2 cellular contexts compared by ENCODE assay signal in genomic region chr12:19382111-19382526, GRCh38.
TF ChIP-seq lines count a peak whose summit lies in the region.

No MANE protein-coding gene starts in this region.

TF ChIP-seq in SK-N-SH, 30 proteins besides CTCF, POLR2A, EP300 and RAD21 (continues in another document):
- TF ChIP-seq TAF1 (IDR thresholded peaks at IDR 0.05; ENCODE audit: borderline replicate concordance, low read depth, low read length) (no peak), POLR2AphosphoS5 (IDR thresholded peaks at IDR 0.05; ENCODE audit: low read depth, low read length) (no peak), RCOR1 (IDR thresholded peaks at IDR 0.05; ENCODE audit: low read length) (no peak), RXRA (IDR thresholded peaks at IDR 0.05; ENCODE audit: borderline replicate concordance, low read depth) (no peak), JUND (IDR thresholded peaks at IDR 0.05) (peak; percentile 42), ELF1 (IDR thresholded peaks at IDR 0.05) (no peak), TEAD4 (IDR thresholded peaks at IDR 0.05; ENCODE audit: borderline replicate concordance, insufficient read depth) (no peak), MEF2A (IDR thresholded peaks at IDR 0.05; ENCODE audit: borderline replicate concordance, low read depth) (no peak), SIN3A (IDR thresholded peaks at IDR 0.05; ENCODE audit: borderline replicate concordance, low read depth, low read length) (no peak), RFX5 (IDR thresholded peaks at IDR 0.05; ENCODE audit: low read length) (no peak), EZH2phosphoT487 (IDR thresholded peaks at IDR 0.05; ENCODE audit: borderline replicate concordance, low read depth) (no peak), USF1 (IDR thresholded peaks at IDR 0.05; ENCODE audit: borderline replicate concordance, low read depth) (no peak), TCF12 (IDR thresholded peaks at IDR 0.05) (peak; percentile 29; the same call in 1 of the 2 replicates), GABPA (IDR thresholded peaks at IDR 0.05; ENCODE audit: low read depth) (no peak), IRF3 (IDR thresholded peaks at IDR 0.05; ENCODE audit: low read depth, low read length) (no peak), FOXM1 (IDR thresholded peaks at IDR 0.05; ENCODE audit: low read depth) (no peak), YY1 (IDR thresholded peaks at IDR 0.05; ENCODE audit: low read depth) (peak; percentile 39; the same call in 1 of the 2 replicates), REST (IDR thresholded peaks at IDR 0.05; ENCODE audit: low read depth, low read length) (no peak), FOSL2 (IDR thresholded peaks at IDR 0.05; ENCODE audit: borderline replicate concordance, low read depth) (peak; percentile 71), MXI1 (IDR thresholded peaks at IDR 0.05; ENCODE audit: low read depth, low read length) (no peak), PBX3 (IDR thresholded peaks at IDR 0.05) (peak; percentile 46), ZBTB33 (IDR thresholded peaks at IDR 0.05; ENCODE audit: borderline replicate concordance, low read depth) (no peak), GATA2 (CRISPR knock-in tag; IDR thresholded peaks at IDR 0.05) (no peak)

TF ChIP-seq in H1, 55 proteins besides CTCF, POLR2A, EP300 and RAD21:
- TF ChIP-seq SP4 (IDR thresholded peaks at IDR 0.05; ENCODE audit: low read length) = no peak
- TF ChIP-seq JUND (IDR thresholded peaks at IDR 0.05; ENCODE audit: low read length) = peak; percentile 85; the same call in 1 of the 2 replicates
- TF ChIP-seq TAF1 (IDR thresholded peaks at IDR 0.05; ENCODE audit: low read depth, low read length) = peak; percentile 58; the same call in 1 of the 2 replicates
TF ChIP-seq in H1: peak in this region for 2.
